2 cellular contexts compared by ENCODE assay signal in genomic region chr5:57358796-57359592, GRCh38.
TF ChIP-seq lines count a peak whose summit lies in the region.

No MANE protein-coding gene starts in this region.

TF ChIP-seq in SK-N-SH, 30 proteins besides CTCF, POLR2A, EP300 and RAD21:
- TF ChIP-seq REST (IDR thresholded peaks at IDR 0.05; ENCODE audit: low read depth, low read length) (peak; percentile 66; the same call in 1 of the 2 replicates), POLR2AphosphoS5 (IDR thresholded peaks at IDR 0.05; ENCODE audit: low read depth, low read length) (no peak)

TF ChIP-seq in SK-N-SH treated with all-trans-retinoic acid at 6 μM for 48 hours, 23 proteins besides CTCF, POLR2A, EP300 and RAD21 (continued from another document):
- TF ChIP-seq TSHZ2 (CRISPR knock-in tag; IDR thresholded peaks at IDR 0.05) (no peak), ZNF70 (CRISPR knock-in tag; IDR thresholded peaks at IDR 0.05) (no peak), GLIS3 (CRISPR knock-in tag; IDR thresholded peaks at IDR 0.05) (no peak), PATZ1 (CRISPR knock-in tag; IDR thresholded peaks at IDR 0.05; ENCODE audit: borderline replicate concordance) (no peak)
